In the genomic region with DNA sequence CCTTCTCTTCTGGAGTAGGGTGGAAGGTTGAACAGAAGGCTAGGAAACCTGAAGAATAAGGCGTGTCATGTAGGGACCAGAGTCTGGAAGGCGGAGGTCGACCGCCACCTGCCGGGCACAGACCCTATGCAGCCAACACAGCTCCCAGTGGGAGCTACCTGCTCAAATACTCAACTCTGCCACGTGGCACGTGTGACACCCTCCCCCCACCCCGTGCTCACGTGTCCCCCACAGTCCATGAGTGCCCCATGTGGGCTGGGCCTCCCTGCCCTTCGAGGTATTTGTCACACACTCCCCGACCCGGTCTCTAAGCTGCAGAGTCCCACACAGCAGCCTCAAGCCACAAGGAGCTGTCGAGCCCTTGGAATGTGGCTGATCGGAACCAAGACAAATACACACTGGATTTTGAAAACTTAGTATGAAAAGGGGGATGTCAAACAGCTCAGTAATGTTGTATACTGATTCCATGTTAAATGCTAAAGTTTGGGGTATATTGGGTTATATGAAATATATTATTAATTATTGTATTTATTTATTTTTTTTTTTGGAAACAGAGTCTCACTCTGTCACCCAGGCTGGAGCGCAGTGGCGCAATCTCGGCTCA, we compare ENCODE assay signal across 1 cellular context.
TF ChIP-seq lines count a peak whose summit lies in the region.

No MANE protein-coding gene starts in this region.

TF ChIP-seq in HepG2, 621 proteins besides CTCF, POLR2A, EP300 and RAD21 (continued from another document and continues in another):
- TF ChIP-seq, protein P1, sequence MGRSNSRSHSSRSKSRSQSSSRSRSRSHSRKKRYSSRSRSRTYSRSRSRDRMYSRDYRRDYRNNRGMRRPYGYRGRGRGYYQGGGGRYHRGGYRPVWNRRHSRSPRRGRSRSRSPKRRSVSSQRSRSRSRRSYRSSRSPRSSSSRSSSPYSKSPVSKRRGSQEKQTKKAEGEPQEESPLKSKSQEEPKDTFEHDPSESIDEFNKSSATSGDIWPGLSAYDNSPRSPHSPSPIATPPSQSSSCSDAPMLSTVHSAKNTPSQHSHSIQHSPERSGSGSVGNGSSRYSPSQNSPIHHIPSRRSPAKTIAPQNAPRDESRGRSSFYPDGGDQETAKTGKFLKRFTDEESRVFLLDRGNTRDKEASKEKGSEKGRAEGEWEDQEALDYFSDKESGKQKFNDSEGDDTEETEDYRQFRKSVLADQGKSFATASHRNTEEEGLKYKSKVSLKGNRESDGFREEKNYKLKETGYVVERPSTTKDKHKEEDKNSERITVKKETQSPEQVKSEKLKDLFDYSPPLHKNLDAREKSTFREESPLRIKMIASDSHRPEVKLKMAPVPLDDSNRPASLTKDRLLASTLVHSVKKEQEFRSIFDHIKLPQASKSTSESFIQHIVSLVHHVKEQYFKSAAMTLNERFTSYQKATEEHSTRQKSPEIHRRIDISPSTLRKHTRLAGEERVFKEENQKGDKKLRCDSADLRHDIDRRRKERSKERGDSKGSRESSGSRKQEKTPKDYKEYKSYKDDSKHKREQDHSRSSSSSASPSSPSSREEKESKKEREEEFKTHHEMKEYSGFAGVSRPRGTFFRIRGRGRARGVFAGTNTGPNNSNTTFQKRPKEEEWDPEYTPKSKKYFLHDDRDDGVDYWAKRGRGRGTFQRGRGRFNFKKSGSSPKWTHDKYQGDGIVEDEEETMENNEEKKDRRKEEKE (IDR thresholded peaks at IDR 0.05): no peak
- TF ChIP-seq ZNF33B (CRISPR knock-in tag; IDR thresholded peaks at IDR 0.05) (0 out of 2 replicates have a peak, but pooled peaks have one; percentile 60), ZNF629 (CRISPR knock-in tag; conservative IDR thresholded peaks at IDR 0.05) (no peak), ARHGAP35 (CRISPR knock-in tag; IDR thresholded peaks at IDR 0.05; ENCODE audit: borderline replicate concordance) (peak; percentile 80), DMAP1 (CRISPR knock-in tag; IDR thresholded peaks at IDR 0.05) (peak; percentile 94), TBX2 (CRISPR knock-in tag; IDR thresholded peaks at IDR 0.05; ENCODE audit: borderline replicate concordance) (peak; percentile 72; the same call in 1 of the 2 replicates), ZNF792 (CRISPR knock-in tag; IDR thresholded peaks at IDR 0.05) (peak; percentile 80; the same call in 1 of the 2 replicates), XBP1 (CRISPR knock-in tag; IDR thresholded peaks at IDR 0.05) (no peak), ZNF335 (CRISPR knock-in tag; IDR thresholded peaks at IDR 0.05) (0 out of 2 replicates have a peak, but pooled peaks have one; percentile 58), SMC3 (IDR thresholded peaks at IDR 0.05; ENCODE audit: low read length) (peak; percentile 45), TMF1 (CRISPR knock-in tag; IDR thresholded peaks at IDR 0.05; ENCODE audit: low read depth) (0 out of 2 replicates have a peak, but pooled peaks have one; percentile 65), HHEX (CRISPR knock-in tag; IDR thresholded peaks at IDR 0.05) (no peak), BCL6 (CRISPR knock-in tag; IDR thresholded peaks at IDR 0.05) (peak; percentile 74), POLR2G (IDR thresholded peaks at IDR 0.05; ENCODE audit: low read depth, low read length) (no peak), ZNF292 (CRISPR knock-in tag; IDR thresholded peaks at IDR 0.05; ENCODE audit: borderline replicate concordance, low read depth) (no peak), HOXA9 (CRISPR knock-in tag; IDR thresholded peaks at IDR 0.05; ENCODE audit: borderline replicate concordance) (peak; percentile 84), ZNF83 (CRISPR knock-in tag; IDR thresholded peaks at IDR 0.05; ENCODE audit: borderline replicate concordance) (no peak), ADNP (CRISPR knock-in tag; IDR thresholded peaks at IDR 0.05) (no peak), CREB1 (IDR thresholded peaks at IDR 0.05) (peak; percentile 53; the same call in 1 of the 2 replicates), CREB1 (CRISPR knock-in tag; IDR thresholded peaks at IDR 0.05) (no peak)
- TF ChIP-seq, protein P2, sequence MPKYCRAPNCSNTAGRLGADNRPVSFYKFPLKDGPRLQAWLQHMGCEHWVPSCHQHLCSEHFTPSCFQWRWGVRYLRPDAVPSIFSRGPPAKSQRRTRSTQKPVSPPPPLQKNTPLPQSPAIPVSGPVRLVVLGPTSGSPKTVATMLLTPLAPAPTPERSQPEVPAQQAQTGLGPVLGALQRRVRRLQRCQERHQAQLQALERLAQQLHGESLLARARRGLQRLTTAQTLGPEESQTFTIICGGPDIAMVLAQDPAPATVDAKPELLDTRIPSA (CRISPR knock-in tag; IDR thresholded peaks at IDR 0.05; ENCODE audit: borderline replicate concordance): no peak
- TF ChIP-seq, protein P3, sequence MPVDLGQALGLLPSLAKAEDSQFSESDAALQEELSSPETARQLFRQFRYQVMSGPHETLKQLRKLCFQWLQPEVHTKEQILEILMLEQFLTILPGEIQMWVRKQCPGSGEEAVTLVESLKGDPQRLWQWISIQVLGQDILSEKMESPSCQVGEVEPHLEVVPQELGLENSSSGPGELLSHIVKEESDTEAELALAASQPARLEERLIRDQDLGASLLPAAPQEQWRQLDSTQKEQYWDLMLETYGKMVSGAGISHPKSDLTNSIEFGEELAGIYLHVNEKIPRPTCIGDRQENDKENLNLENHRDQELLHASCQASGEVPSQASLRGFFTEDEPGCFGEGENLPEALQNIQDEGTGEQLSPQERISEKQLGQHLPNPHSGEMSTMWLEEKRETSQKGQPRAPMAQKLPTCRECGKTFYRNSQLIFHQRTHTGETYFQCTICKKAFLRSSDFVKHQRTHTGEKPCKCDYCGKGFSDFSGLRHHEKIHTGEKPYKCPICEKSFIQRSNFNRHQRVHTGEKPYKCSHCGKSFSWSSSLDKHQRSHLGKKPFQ (CRISPR knock-in tag; IDR thresholded peaks at IDR 0.05; ENCODE audit: insufficient replicate concordance): no peak
- TF ChIP-seq, protein P4, sequence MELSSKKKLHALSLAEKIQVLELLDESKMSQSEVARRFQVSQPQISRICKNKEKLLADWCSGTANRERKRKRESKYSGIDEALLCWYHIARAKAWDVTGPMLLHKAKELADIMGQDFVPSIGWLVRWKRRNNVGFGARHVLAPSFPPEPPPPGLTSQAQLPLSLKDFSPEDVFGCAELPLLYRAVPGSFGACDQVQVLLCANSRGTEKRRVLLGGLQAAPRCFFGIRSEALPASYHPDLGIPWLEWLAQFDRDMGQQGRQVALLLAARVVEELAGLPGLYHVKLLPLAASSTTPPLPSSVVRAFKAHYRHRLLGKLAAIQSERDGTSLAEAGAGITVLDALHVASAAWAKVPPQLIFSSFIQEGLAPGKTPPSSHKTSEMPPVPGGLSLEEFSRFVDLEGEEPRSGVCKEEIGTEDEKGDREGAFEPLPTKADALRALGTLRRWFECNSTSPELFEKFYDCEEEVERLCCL (CRISPR knock-in tag; IDR thresholded peaks at IDR 0.05; ENCODE audit: borderline replicate concordance): no peak
- TF ChIP-seq, protein P5, sequence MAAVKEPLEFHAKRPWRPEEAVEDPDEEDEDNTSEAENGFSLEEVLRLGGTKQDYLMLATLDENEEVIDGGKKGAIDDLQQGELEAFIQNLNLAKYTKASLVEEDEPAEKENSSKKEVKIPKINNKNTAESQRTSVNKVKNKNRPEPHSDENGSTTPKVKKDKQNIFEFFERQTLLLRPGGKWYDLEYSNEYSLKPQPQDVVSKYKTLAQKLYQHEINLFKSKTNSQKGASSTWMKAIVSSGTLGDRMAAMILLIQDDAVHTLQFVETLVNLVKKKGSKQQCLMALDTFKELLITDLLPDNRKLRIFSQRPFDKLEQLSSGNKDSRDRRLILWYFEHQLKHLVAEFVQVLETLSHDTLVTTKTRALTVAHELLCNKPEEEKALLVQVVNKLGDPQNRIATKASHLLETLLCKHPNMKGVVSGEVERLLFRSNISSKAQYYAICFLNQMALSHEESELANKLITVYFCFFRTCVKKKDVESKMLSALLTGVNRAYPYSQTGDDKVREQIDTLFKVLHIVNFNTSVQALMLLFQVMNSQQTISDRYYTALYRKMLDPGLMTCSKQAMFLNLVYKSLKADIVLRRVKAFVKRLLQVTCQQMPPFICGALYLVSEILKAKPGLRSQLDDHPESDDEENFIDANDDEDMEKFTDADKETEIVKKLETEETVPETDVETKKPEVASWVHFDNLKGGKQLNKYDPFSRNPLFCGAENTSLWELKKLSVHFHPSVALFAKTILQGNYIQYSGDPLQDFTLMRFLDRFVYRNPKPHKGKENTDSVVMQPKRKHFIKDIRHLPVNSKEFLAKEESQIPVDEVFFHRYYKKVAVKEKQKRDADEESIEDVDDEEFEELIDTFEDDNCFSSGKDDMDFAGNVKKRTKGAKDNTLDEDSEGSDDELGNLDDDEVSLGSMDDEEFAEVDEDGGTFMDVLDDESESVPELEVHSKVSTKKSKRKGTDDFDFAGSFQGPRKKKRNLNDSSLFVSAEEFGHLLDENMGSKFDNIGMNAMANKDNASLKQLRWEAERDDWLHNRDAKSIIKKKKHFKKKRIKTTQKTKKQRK (IDR thresholded peaks at IDR 0.05; ENCODE audit: low read length): no peak
- TF ChIP-seq, protein P6, sequence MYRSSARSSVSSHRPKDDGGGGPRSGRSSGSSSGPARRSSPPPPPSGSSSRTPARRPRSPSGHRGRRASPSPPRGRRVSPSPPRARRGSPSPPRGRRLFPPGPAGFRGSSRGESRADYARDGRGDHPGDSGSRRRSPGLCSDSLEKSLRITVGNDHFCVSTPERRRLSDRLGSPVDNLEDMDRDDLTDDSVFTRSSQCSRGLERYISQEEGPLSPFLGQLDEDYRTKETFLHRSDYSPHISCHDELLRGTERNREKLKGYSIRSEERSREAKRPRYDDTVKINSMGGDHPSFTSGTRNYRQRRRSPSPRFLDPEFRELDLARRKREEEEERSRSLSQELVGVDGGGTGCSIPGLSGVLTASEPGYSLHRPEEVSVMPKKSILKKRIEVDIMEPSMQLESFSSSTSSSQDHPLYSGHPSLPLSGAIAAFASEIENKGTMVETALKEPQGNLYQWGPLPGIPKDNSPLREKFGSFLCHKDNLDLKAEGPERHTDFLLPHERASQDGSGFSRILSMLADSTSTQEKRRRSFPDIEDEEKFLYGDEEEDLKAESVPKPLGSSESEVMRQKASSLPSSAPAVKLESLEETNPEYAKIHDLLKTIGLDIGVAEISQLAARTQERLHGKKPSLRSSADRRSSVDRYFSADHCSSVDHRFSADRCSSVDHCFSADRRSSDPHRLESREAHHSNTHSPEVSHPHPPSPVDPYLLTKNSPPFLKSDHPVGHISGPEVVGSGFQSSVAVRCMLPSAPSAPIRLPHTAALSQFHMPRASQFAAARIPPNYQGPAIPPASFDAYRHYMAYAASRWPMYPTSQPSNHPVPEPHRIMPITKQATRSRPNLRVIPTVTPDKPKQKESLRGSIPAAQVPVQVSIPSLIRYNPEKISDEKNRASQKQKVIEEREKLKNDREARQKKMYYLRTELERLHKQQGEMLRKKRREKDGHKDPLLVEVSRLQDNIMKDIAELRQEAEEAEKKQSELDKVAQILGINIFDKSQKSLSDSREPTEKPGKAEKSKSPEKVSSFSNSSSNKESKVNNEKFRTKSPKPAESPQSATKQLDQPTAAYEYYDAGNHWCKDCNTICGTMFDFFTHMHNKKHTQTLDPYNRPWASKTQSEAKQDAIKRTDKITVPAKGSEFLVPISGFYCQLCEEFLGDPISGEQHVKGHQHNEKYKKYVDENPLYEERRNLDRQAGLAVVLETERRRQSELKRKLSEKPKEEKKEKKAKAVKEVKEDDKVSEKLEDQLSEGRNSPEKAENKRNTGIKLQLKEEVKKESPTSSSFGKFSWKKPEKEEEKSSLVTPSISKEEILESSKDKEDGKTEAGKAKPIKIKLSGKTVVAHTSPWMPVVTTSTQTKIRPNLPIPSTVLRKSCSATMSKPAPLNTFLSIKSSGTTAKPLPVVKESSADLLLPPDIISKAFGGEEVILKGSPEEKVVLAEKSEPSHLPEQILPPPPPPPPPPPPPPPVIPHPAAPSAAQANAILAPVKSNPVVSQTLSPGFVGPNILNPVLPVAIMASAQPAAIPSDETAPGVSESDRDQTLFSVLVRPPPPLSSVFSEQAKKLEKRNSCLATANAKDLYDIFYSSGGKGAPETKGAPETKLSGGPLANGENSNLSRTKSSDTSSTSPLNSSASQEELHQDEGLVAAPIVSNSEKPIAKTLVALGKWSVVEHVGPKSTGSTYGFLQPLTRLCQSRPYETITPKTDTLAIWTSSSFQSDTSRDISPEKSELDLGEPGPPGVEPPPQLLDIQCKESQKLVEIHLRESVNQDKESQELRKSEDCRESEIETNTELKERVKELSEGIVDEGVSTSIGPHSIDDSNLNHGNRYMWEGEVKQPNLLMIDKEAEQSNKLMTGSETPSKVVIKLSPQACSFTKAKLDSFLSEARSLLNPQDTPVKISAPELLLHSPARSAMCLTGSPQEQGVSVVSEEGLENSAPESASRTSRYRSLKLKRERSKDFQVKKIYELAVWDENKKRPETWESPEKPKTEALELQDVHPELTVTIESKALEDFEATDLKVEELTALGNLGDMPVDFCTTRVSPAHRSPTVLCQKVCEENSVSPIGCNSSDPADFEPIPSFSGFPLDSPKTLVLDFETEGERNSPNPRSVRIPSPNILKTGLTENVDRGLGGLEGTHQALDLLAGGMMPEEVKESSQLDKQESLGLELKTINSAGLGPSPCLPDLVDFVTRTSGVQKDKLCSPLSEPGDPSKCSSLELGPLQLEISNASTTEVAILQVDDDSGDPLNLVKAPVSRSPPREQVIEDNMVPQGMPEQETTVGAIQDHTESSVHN (CRISPR knock-in tag; IDR thresholded peaks at IDR 0.05): 0 out of 2 replicates have a peak, but pooled peaks have one; percentile 70
- TF ChIP-seq, protein P7, sequence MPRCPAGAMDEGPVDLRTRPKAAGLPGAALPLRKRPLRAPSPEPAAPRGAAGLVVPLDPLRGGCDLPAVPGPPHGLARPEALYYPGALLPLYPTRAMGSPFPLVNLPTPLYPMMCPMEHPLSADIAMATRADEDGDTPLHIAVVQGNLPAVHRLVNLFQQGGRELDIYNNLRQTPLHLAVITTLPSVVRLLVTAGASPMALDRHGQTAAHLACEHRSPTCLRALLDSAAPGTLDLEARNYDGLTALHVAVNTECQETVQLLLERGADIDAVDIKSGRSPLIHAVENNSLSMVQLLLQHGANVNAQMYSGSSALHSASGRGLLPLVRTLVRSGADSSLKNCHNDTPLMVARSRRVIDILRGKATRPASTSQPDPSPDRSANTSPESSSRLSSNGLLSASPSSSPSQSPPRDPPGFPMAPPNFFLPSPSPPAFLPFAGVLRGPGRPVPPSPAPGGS (CRISPR knock-in tag; IDR thresholded peaks at IDR 0.05): no peak
- TF ChIP-seq, protein P8, sequence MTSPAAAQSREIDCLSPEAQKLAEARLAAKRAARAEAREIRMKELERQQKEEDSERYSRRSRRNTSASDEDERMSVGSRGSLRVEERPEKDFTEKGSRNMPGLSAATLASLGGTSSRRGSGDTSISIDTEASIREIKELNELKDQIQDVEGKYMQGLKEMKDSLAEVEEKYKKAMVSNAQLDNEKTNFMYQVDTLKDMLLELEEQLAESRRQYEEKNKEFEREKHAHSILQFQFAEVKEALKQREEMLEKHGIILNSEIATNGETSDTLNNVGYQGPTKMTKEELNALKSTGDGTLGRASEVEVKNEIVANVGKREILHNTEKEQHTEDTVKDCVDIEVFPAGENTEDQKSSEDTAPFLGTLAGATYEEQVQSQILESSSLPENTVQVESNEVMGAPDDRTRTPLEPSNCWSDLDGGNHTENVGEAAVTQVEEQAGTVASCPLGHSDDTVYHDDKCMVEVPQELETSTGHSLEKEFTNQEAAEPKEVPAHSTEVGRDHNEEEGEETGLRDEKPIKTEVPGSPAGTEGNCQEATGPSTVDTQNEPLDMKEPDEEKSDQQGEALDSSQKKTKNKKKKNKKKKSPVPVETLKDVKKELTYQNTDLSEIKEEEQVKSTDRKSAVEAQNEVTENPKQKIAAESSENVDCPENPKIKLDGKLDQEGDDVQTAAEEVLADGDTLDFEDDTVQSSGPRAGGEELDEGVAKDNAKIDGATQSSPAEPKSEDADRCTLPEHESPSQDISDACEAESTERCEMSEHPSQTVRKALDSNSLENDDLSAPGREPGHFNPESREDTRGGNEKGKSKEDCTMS (CRISPR knock-in tag; conservative IDR thresholded peaks at IDR 0.05): no peak
